8 cellular contexts compared by ENCODE assay signal in the genomic region with DNA sequence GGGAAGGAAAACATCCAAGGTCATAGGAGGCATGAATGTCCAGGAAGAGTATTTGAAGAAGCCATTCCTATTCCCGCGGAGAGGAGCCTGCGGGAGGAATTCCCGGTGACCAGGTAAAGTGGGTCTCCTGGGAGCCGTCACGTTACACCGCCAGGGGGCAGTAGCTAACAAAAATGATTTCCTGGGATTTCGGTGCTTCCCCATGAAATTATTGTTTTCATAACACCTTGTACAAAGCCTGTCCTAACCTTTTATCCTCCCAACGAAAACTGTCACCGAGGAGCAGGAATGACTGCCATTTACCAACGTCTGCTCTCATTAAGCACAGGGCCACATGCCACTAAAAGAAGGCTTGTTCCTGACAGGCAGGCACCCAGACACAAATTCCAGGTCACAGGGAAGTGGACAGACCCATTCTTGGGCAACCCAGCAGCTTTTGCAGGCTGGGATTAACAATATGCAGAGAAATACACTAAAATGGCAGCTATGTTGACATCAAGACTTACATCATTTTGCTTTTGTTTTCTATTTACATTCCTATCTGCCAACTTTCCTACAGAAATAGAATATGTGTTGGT. TPM values are rescaled to one million over a fixed set of nuclear protein-coding genes. Genes with fewer than 3 reads are reported as not detected.
DNase-seq lines count a peak whose midpoint lies in the region; ATAC-seq and TF ChIP-seq lines count a peak whose summit lies in the region.

No MANE protein-coding gene starts in this region.

- H3K36me3 ChIP-seq in adrenal gland (replicated peaks in 1 of 2), result no peaks in the 10 kb centered on the region

- peak; percentile 19 for DNase-seq in SIG-M5 treated with dmso at 0.1 percent for 504 hours (lab: John Stamatoyannopoulos, UW; ENCODE audit: unreplicated experiment)
- no peak for DNase-seq in SIG-M5 (lab: John Stamatoyannopoulos, UW)
- peak in 6 of 7 donors; percentile 53 to 83 (median 64) for DNase-seq in adrenal gland
- peak in 31 of 51 donors; percentile 8 to 70 (median 37) for DNase-seq in hypothalamus (lab: John Stamatoyannopoulos, UW)
- DNase-seq in superior temporal gyrus (ENCODE audit: extremely low spot score), result peak; percentile 84
- no peak for DNase-seq in T-cell
- DNase-seq in effector memory CD8-positive, alpha-beta T cell, result no peak
- DNase-seq in activated CD4-positive, alpha-beta T cell treated with anti-CD3 and anti-CD28 coated beads for 36 hours, result no peak

- H3K9me3 Mint-ChIP-seq in T-cell, result peaks cover 0 to 6% (median 0%) of the 10 kb centered on the region in 3 donors
- H3K9me3 Mint-ChIP-seq in effector memory CD8-positive, alpha-beta T cell, result no peaks in the 10 kb centered on the region
- peaks cover 4% of the 10 kb centered on the region for H3K9me3 Mint-ChIP-seq in activated CD4-positive, alpha-beta T cell treated with anti-CD3 and anti-CD28 coated beads for 36 hours (ENCODE audit: low read depth)

- H3K4me1 ChIP-seq in adrenal gland (replicated peaks in 1 of 2), result peaks cover 0 to 13% of the 10 kb centered on the region in 2 donors

- TF ChIP-seq CTCF in adrenal gland (IDR thresholded peaks at IDR 0.05), result peak; percentile 65 to 83 (median 73)

- no peak for ATAC-seq in T-cell (replicated peaks in 1 of 4)
- ATAC-seq in effector memory CD8-positive, alpha-beta T cell (replicated peaks), result no peak
- no peak for ATAC-seq in activated CD4-positive, alpha-beta T cell treated with anti-CD3 and anti-CD28 coated beads for 36 hours

- H3K27ac ChIP-seq in adrenal gland, result peak overlapping the region in 2 of 5 donors; percentile 13 to 48

- CTCF ChIA-PET in T-cell (lab: Charles Lee), result no interaction called here
- CTCF ChIA-PET in activated CD4-positive, alpha-beta T cell treated with anti-CD3 and anti-CD28 coated beads for 36 hours (lab: Charles Lee), result interaction anchor here (0.5 to 1.9 kb wide), 8 partner anchors 8 to 1295 kb away, joined by 3 to 7 read pairs (median 3); no protein-coding TSS in a partner anchor

- peaks cover 16 to 23% (median 16%) of the 10 kb centered on the region in 3 donors for H3K4me1 Mint-ChIP-seq in T-cell
- peaks cover 0 to 6% of the 10 kb centered on the region in 2 donors for H3K4me1 Mint-ChIP-seq in effector memory CD8-positive, alpha-beta T cell (ENCODE audit: low read depth in 2 of 2)
- peaks cover 24% of the 10 kb centered on the region for H3K4me1 Mint-ChIP-seq in activated CD4-positive, alpha-beta T cell treated with anti-CD3 and anti-CD28 coated beads for 36 hours

- 23 to 59% (median 31%) methylated on average over 10 to 11 of the region's 11 CpGs for WGBS in adrenal gland, 4 donors

- H3K4me3 Mint-ChIP-seq in T-cell, result peak overlapping the region in 1 of 3 donors; percentile 60
- no peak overlapping the region for H3K4me3 Mint-ChIP-seq in effector memory CD8-positive, alpha-beta T cell
- no peak overlapping the region for H3K4me3 Mint-ChIP-seq in activated CD4-positive, alpha-beta T cell treated with anti-CD3 and anti-CD28 coated beads for 36 hours

- no peaks in the 10 kb centered on the region for H3K36me3 Mint-ChIP-seq in T-cell
- H3K36me3 Mint-ChIP-seq in effector memory CD8-positive, alpha-beta T cell (ENCODE audit: insufficient read depth), result no peaks in the 10 kb centered on the region
- no peaks in the 10 kb centered on the region for H3K36me3 Mint-ChIP-seq in activated CD4-positive, alpha-beta T cell treated with anti-CD3 and anti-CD28 coated beads for 36 hours (ENCODE audit: low read depth)

- H3K9me3 ChIP-seq in adrenal gland (replicated peaks in 1 of 3), result no peaks in the 10 kb centered on the region

- no peaks in the 10 kb centered on the region for H3K27me3 Mint-ChIP-seq in T-cell
- peaks cover 0 to 13% of the 10 kb centered on the region in 2 donors for H3K27me3 Mint-ChIP-seq in effector memory CD8-positive, alpha-beta T cell
- H3K27me3 Mint-ChIP-seq in activated CD4-positive, alpha-beta T cell treated with anti-CD3 and anti-CD28 coated beads for 36 hours, result no peaks in the 10 kb centered on the region

- intact Hi-C loops in adrenal gland (cut with DNase I), result loop anchor here (2.0 to 10.0 kb wide), 3 partner anchors 126 to 360 kb away; no protein-coding TSS in a partner anchor
- intact Hi-C loops in activated CD4-positive, alpha-beta T cell treated with anti-CD3 and anti-CD28 coated beads for 36 hours (cut with DNase I, micrococcal nuclease), result loop anchor here in 1 of 2 experiments (2.0 kb wide), 1 partner anchor 128 kb away; no protein-coding TSS in a partner anchor

- H3K4me3 ChIP-seq in adrenal gland, result no peak overlapping the region

- H3K27ac Mint-ChIP-seq in T-cell, result peak overlapping the region in 1 of 2 donors; percentile 87
- H3K27ac Mint-ChIP-seq in effector memory CD8-positive, alpha-beta T cell, result no peak overlapping the region
- H3K27ac Mint-ChIP-seq in activated CD4-positive, alpha-beta T cell treated with anti-CD3 and anti-CD28 coated beads for 36 hours, result no peak overlapping the region

- H3K27me3 ChIP-seq in adrenal gland, result no peaks in the 10 kb centered on the region

- POLR2A ChIA-PET in T-cell (lab: Charles Lee), result interaction anchor here in 1 of 2 donors (0.6 kb wide), 2 partner anchors 27 to 268 kb away, joined by 3 to 4 read pairs; no protein-coding TSS in a partner anchor
- POLR2A ChIA-PET in activated CD4-positive, alpha-beta T cell treated with anti-CD3 and anti-CD28 coated beads for 36 hours (lab: Charles Lee), result no interaction called here

- no peak for TF ChIP-seq POLR2A in adrenal gland (IDR thresholded peaks at IDR 0.05)

RNA-seq across cellular contexts. Expression of a gene that starts 41.2 kb away (rescaled TPM):
- 100 to 1,000 TPM in 7 of 8 donors, 10 to 100 TPM in 1; 94.6 to 208 (median 159) TPM for total RNA-seq in adrenal gland
- 100 to 1,000 TPM in 2 of 3 donors, 10 to 100 TPM in 1; 65.2 to 134 (median 109) TPM for polyA plus RNA-seq in adrenal gland
- total RNA-seq in T-cell, result 100 to 1,000 TPM in 1 of 5 donors, 10 to 100 TPM in 2, 1 to 10 TPM in 1, under 1 TPM in 1; 0.54 to 141 (median 54.5) TPM
- 1 to 10 TPM; 4.6 to 6.1 TPM for total RNA-seq in activated CD4-positive, alpha-beta T cell treated with anti-CD3 and anti-CD28 coated beads for 36 hours

Comparison
In these comparisons a context has a peak if more than half of its experiments do, and no peak if none do; other contexts are left out.
1. DNase-seq: peak in SIG-M5 treated with dmso at 0.1 percent for 504 hours (single experiment), adrenal gland (6 of 7), hypothalamus (31 of 51) and superior temporal gyrus (single experiment); none in SIG-M5 (single experiment), T-cell (0 of 34), effector memory CD8-positive, alpha-beta T cell (0 of 3) and activated CD4-positive, alpha-beta T cell treated with anti-CD3 and anti-CD28 coated beads for 36 hours (single experiment).